In genomic region chr10:83541096-83541495, GRCh38 we compare ENCODE assay signal across 19 cellular contexts.
DNase-seq lines count a peak whose midpoint lies in the region; TF ChIP-seq lines count a peak whose summit lies in the region.
"Had no signal": no experiment of that assay in that cellular context is flagged by ENCODE, and none has a peak within 500 bp of the region (broad histone marks: within the 10 kb centered on the region; RNA-seq: fewer than 3 reads in every experiment).

No MANE protein-coding gene starts in this region.

- no peak overlapping the region for H2AFZ ChIP-seq in mesenchymal stem cell (ENCODE audit: low read depth, low read length)

- H3K4me1 ChIP-seq in right atrium auricular region (peaks cover 0 to 27% of the 10 kb centered on the region in 2 donors), adipocyte (ENCODE audit: control insufficient read depth, insufficient read depth, low read length) (peaks cover 36% of the 10 kb centered on the region), mesenchymal stem cell (ENCODE audit: control insufficient read depth, insufficient read depth, low read depth, low read length) (peaks cover 6% of the 10 kb centered on the region), thyroid gland (peaks cover 45 to 50% of the 10 kb centered on the region in 2 donors), tibial artery (peaks cover 0 to 4% (median 0%) of the 10 kb centered on the region in 4 donors)

- no peak overlapping the region for H3K4ac ChIP-seq in mesenchymal stem cell (ENCODE audit: low read depth in 1 of 2, low read length in 2 of 2)

- H4K8ac ChIP-seq in mesenchymal stem cell (ENCODE audit: low read length), result no peak overlapping the region

- H4K91ac ChIP-seq in mesenchymal stem cell (ENCODE audit: low read length), result no peak overlapping the region

- no peak overlapping the region for H3K4me2 ChIP-seq in mesenchymal stem cell (ENCODE audit: low read length, poor library complexity, severe bottlenecking)

- H3K27ac ChIP-seq in right atrium auricular region (peak overlapping the region; percentile 60 to 74), mesenchymal stem cell (ENCODE audit: low read length, poor library complexity, severe bottlenecking) (peak overlapping the region; percentile 99), thyroid gland (peak overlapping the region; percentile 64 to 76 (median 70)), tibial artery (no peak overlapping the region)
- H3K27ac ChIP-seq: SK-N-MC had no signal

- DNase-seq in right atrium auricular region (ENCODE audit: low spot score) (no peak), cardiac septum (ENCODE audit: low spot score) (no peak), adipocyte (ENCODE audit: low read depth) (peak; percentile 22), mesenchymal stem cell (peak; percentile 27), thyroid gland (no peak), tibial artery (no peak), hepatic stellate cell (ENCODE audit: low spot score) (no peak)
- no peak for DNase-seq in stimulated activated naive CD4-positive, alpha-beta T cell (lab: John Stamatoyannopoulos, UW)
- DNase-seq: Calu3; CD8-positive, alpha-beta T cell; EL; HCEC 1CT; Kasumi-1; NCI-H1105; NCI-H1694; NCI-H2081 treated with DMSO at 0.1 percent for 48 hours; NK-92 treated with Interleukin-12 subunit alpha and Interleukin-12 subunit beta, amount 100 ng/mL, for 24 hours; Right ventricle myocardium superior had no signal

- H2AK5ac ChIP-seq in mesenchymal stem cell (ENCODE audit: low read length, severe bottlenecking), result no peak overlapping the region

- H2BK5ac ChIP-seq in mesenchymal stem cell (ENCODE audit: low read depth, low read length, poor library complexity, severe bottlenecking), result peak overlapping the region; percentile 34

- no peak overlapping the region for H3K23ac ChIP-seq in mesenchymal stem cell (ENCODE audit: low read length in 2 of 2)

- no peak overlapping the region for H2BK120ac ChIP-seq in mesenchymal stem cell (ENCODE audit: low read depth, low read length)

- intact Hi-C loops in cardiac septum (cut with DNase I) (loop anchor here (5.0 kb wide), 1 partner anchor 281 kb away; no protein-coding TSS in a partner anchor), thyroid gland (cut with DNase I) (no loop called here), tibial artery (cut with DNase I; ENCODE audit: low total_unique reads) (no loop called here)

- WGBS in mesenchymal stem cell, result no CpG with 5 or more reads among the region's 1 CpG
- 21 to 25% methylated on average over 1 of the region's 1 CpG for WGBS in thyroid gland, 2 donors

- H3K9ac ChIP-seq in adipocyte (ENCODE audit: low read length) (no peak overlapping the region), mesenchymal stem cell (ENCODE audit: low read length) (no peak overlapping the region)

- no peak overlapping the region for H3K18ac ChIP-seq in mesenchymal stem cell (ENCODE audit: low read depth in 1 of 2, low read length in 2 of 2)

- H3K9me3 ChIP-seq in right atrium auricular region (no peaks in the 10 kb centered on the region), adipocyte (ENCODE audit: control insufficient read depth, low read length) (no peaks in the 10 kb centered on the region), mesenchymal stem cell (ENCODE audit: control insufficient read depth, low read length) (no peaks in the 10 kb centered on the region), thyroid gland (no peaks in the 10 kb centered on the region), tibial artery (no peaks in the 10 kb centered on the region)

- no peak overlapping the region for H2BK12ac ChIP-seq in mesenchymal stem cell (ENCODE audit: low read length in 2 of 2)

- H2BK15ac ChIP-seq in mesenchymal stem cell (ENCODE audit: low read depth, poor library complexity, severe bottlenecking), result no peak overlapping the region

- H3K79me1 ChIP-seq in mesenchymal stem cell (replicated peaks; ENCODE audit: low read length, poor library complexity, severe bottlenecking), result no peaks in the 10 kb centered on the region

- H3K14ac ChIP-seq in mesenchymal stem cell (ENCODE audit: low read length in 2 of 2), result no peak overlapping the region

- no peak for TF ChIP-seq POLR2A in thyroid gland (IDR thresholded peaks at IDR 0.05)

- no peaks in the 10 kb centered on the region for H3K27me3 ChIP-seq in right atrium auricular region
- no peaks in the 10 kb centered on the region for H3K27me3 ChIP-seq in adipocyte (replicated peaks; ENCODE audit: control insufficient read depth, insufficient read depth, low read length)
- no peaks in the 10 kb centered on the region for H3K27me3 ChIP-seq in mesenchymal stem cell (ENCODE audit: control insufficient read depth in 1 of 2, insufficient read depth in 1 of 2, low read length in 2 of 2)
- H3K27me3 ChIP-seq in thyroid gland, result no peaks in the 10 kb centered on the region
- no peaks in the 10 kb centered on the region for H3K27me3 ChIP-seq in tibial artery

- TF ChIP-seq CTCF in right atrium auricular region (IDR thresholded peaks at IDR 0.05) (no peak), thyroid gland (IDR thresholded peaks at IDR 0.05) (no peak), tibial artery (IDR thresholded peaks at IDR 0.05) (no peak)

- no peaks in the 10 kb centered on the region for H3K36me3 ChIP-seq in right atrium auricular region
- H3K36me3 ChIP-seq in adipocyte (ENCODE audit: control insufficient read depth, insufficient read depth, low read length, severe bottlenecking), result no peaks in the 10 kb centered on the region
- H3K36me3 ChIP-seq in mesenchymal stem cell (ENCODE audit: control insufficient read depth in 1 of 2, insufficient read depth in 2 of 2, low read depth in 1 of 2, low read length in 2 of 2), result no peaks in the 10 kb centered on the region
- no peaks in the 10 kb centered on the region for H3K36me3 ChIP-seq in thyroid gland
- no peaks in the 10 kb centered on the region for H3K36me3 ChIP-seq in tibial artery

- H3K4me3 ChIP-seq in right atrium auricular region (no peak overlapping the region), adipocyte (ENCODE audit: low read length) (no peak overlapping the region), mesenchymal stem cell (ENCODE audit: insufficient read depth in 1 of 2, low read depth in 1 of 2, low read length in 2 of 2) (no peak overlapping the region), thyroid gland (replicated peaks in 1 of 3) (no peak overlapping the region), tibial artery (no peak overlapping the region)
- H3K4me3 ChIP-seq: SK-N-MC had no signal

Comparison
In these comparisons a context has a peak if more than half of its experiments do, and no peak if none do; other contexts are left out.
1. DNase-seq: peak in adipocyte (single experiment) and mesenchymal stem cell (single experiment); none in right atrium auricular region (single experiment), cardiac septum (single experiment), thyroid gland (0 of 2), tibial artery (0 of 2), hepatic stellate cell (single experiment) and stimulated activated naive CD4-positive, alpha-beta T cell (0 of 6).
2. H3K27ac ChIP-seq: peak in right atrium auricular region (2 of 2), mesenchymal stem cell (single experiment) and thyroid gland (3 of 3); none in tibial artery (0 of 2).